ENCODE assay signal across 8 cellular contexts in genomic region chr22:30694171-30694637, GRCh38. TPM values are rescaled to one million over a fixed set of nuclear protein-coding genes. Genes with fewer than 3 reads are reported as not detected.
DNase-seq lines count a peak whose midpoint lies in the region; FAIRE-seq and TF ChIP-seq lines count a peak whose summit lies in the region.

No MANE protein-coding gene starts in this region.

- H3K4me3 ChIP-seq in cardiac fibroblast (replicated peaks in 1 of 2; ENCODE audit: low read depth in 2 of 2, low read length in 2 of 2): peak overlapping the region; percentile 59 to 67
- peak overlapping the region; percentile 64 to 67 for H3K4me3 ChIP-seq in kidney (ENCODE audit: low read length in 2 of 2)

- H3K36me3 ChIP-seq in kidney (ENCODE audit: control insufficient read depth in 1 of 2, insufficient read depth in 2 of 2, low read length in 2 of 2): no peaks in the 10 kb centered on the region

- no peak for FAIRE-seq in kidney (lab: Jason Lieb, UNC)

- no peaks in the 10 kb centered on the region for H3K9me3 ChIP-seq in kidney (ENCODE audit: control insufficient read depth in 1 of 2, low read length in 2 of 2)

- peak; percentile 56 for DNase-seq in DMS79 treated with DMSO at 0.1 percent for 48 hours (lab: John Stamatoyannopoulos, UW)
- peak; percentile 78 for DNase-seq in NCI-H1092 treated with DMSO at 0.1 percent for 48 hours (lab: John Stamatoyannopoulos, UW)
- DNase-seq in activated CD4-positive, CD25-positive, alpha-beta regulatory T cell (lab: John Stamatoyannopoulos, UW): peak; percentile 10 to 30 (median 18)
- DNase-seq in cardiac fibroblast (ENCODE audit: low read depth in 2 of 2): peak in 1 of 2 donors; percentile 25
- DNase-seq in kidney: peak; percentile 83
- DNase-seq in stimulated activated CD4-positive, alpha-beta T cell treated with anti-CD3 and anti-CD28 coated beads, Interleukin-12 subunit alpha, Interleukin-12 subunit beta, amount 100 ng/mL, for 4 hours: peak; percentile 55
- no peak for DNase-seq in NK-92 (lab: John Stamatoyannopoulos, UW; ENCODE audit: unreplicated experiment)
- DNase-seq in GOT3 (lab: John Stamatoyannopoulos, UW): no peak

- peaks cover 0 to 11% of the 10 kb centered on the region in 2 donors for H3K4me1 ChIP-seq in kidney (ENCODE audit: control insufficient read depth in 1 of 2, insufficient read depth in 1 of 2, low read depth in 1 of 2, low read length in 2 of 2)

- no peak for TF ChIP-seq CTCF in cardiac fibroblast (IDR thresholded peaks at IDR 0.05; ENCODE audit: low read depth, low read length)
- no peak for TF ChIP-seq CTCF in kidney (IDR thresholded peaks at IDR 0.05; ENCODE audit: borderline replicate concordance, extremely low read depth, insufficient read depth)

- H3K27ac ChIP-seq in kidney (ENCODE audit: low read depth in 2 of 2, low read length in 2 of 2): peak overlapping the region; percentile 67 to 81

- intact Hi-C loops in kidney (cut with DNase I): no loop called here

- H3K9ac ChIP-seq in kidney (ENCODE audit: low read length in 2 of 2): peak overlapping the region; percentile 55 to 61

RNA-seq across cellular contexts. Expression of gene OSBP2, which starts 0.5 kb away (rescaled TPM):
- total RNA-seq in kidney: 4.0 TPM
- 3.4 TPM for polyA plus RNA-seq in kidney (ENCODE audit: insufficient read depth, low read depth, low replicate concordance)

RNA-seq across cellular contexts. Expression of gene DUSP18, which starts 26.5 kb away (rescaled TPM):
- 14.0 TPM for total RNA-seq in kidney
- polyA plus RNA-seq in kidney (ENCODE audit: insufficient read depth, low read depth, low replicate concordance): 3.6 TPM

RNA-seq across cellular contexts. Expression of gene SLC35E4, which starts 58.6 kb away (rescaled TPM):
- total RNA-seq in kidney: 3.2 TPM
- polyA plus RNA-seq in kidney (ENCODE audit: insufficient read depth, low read depth, low replicate concordance): 1.8 TPM

Comparison
In these comparisons a context has a peak if more than half of its experiments do, and no peak if none do; other contexts are left out.
1. DNase-seq: peak in DMS79 treated with DMSO at 0.1 percent for 48 hours (single experiment), NCI-H1092 treated with DMSO at 0.1 percent for 48 hours (single experiment), activated CD4-positive, CD25-positive, alpha-beta regulatory T cell (4 of 4), kidney (single experiment) and stimulated activated CD4-positive, alpha-beta T cell treated with anti-CD3 and anti-CD28 coated beads, Interleukin-12 subunit alpha, Interleukin-12 subunit beta, amount 100 ng/mL, for 4 hours (single experiment); none in NK-92 (single experiment) and GOT3 (single experiment).